In the genomic region with DNA sequence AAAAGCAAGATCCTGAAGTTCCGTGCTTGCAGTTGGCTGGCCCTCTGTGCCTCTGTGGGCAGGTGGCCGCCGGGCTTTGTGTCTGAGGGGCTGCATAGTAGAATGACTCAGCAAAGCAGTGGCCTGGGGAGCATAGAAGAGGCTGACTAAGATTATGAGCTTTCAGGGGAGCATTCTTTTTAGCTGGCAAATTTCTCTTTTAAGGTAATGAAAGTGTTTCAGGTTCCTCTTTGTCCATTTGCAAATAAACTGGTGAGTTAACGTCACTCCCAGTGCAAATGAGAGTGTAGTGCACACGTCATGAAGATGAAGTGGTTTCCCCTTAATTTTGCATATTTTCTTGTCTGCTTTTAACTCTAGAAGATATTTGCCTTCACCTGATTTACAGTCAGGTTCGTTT, we compare ENCODE assay signal across 11 cellular contexts.
A peak's percentile ranks its signal among the peaks of the same experiment; 100 is the strongest.
DNase-seq lines count a peak whose midpoint lies in the region; ATAC-seq and TF ChIP-seq lines count a peak whose summit lies in the region.
"Had no signal": no experiment of that assay in that cellular context is flagged by ENCODE, and none has a peak within 500 bp of the region (broad histone marks: within the 10 kb centered on the region; RNA-seq: fewer than 3 reads in every experiment).

No MANE protein-coding gene starts in this region.

- no peak overlapping the region for H3K4me3 ChIP-seq in NT2/D1 (ENCODE audit: insufficient read length, low read depth)
- H3K4me3 ChIP-seq: HAP-1, left lung had no signal

- ATAC-seq in GM19324 (IDR thresholded peaks at IDR 0.05; ENCODE audit: low FRiP score, unreplicated experiment) (peak; percentile 90), HG02938 (IDR thresholded peaks at IDR 0.05; ENCODE audit: unreplicated experiment) (peak; percentile 86), Right ventricle myocardium inferior (no peak)
- ATAC-seq: left lung; stimulated activated effector memory CD8-positive, alpha-beta T cell treated with anti-CD3 and anti-CD28 coated beads, Interleukin-12 subunit alpha, Interleukin-12 subunit beta, amount 100 ng/mL, for 72 hours had no signal

- DNase-seq in NT2/D1 (ENCODE audit: low read depth, low spot score), result peak; percentile 42
- DNase-seq in neural crest cell (ENCODE audit: low read depth, low spot score), result no peak
- no peak for DNase-seq in Right ventricle myocardium inferior (ENCODE audit: missing footprints)
- DNase-seq in posterior vena cava (ENCODE audit: low spot score), result no peak
- no peak for DNase-seq in NCI-H345 (lab: John Stamatoyannopoulos, UW)
- DNase-seq in activated naive CD4-positive, alpha-beta T cell treated with Interleukin-2 at 50 U/mL for 16 hours, result no peak
- DNase-seq: left lung had no signal

- H3K27me3 ChIP-seq in NT2/D1 (ENCODE audit: insufficient read depth, insufficient read length), result no peaks in the 10 kb centered on the region
- H3K27me3 ChIP-seq: left lung had no signal

- no peaks in the 10 kb centered on the region for H3K27me3 Mint-ChIP-seq in neural crest cell (ENCODE audit: low read depth)

- no peak overlapping the region for H3K4me3 Mint-ChIP-seq in neural crest cell
- H3K4me3 Mint-ChIP-seq: stimulated activated effector memory CD8-positive, alpha-beta T cell treated with anti-CD3 and anti-CD28 coated beads, Interleukin-12 subunit alpha, Interleukin-12 subunit beta, amount 100 ng/mL, for 72 hours had no signal

- H3K9me3 Mint-ChIP-seq in neural crest cell, result peaks cover 14% of the 10 kb centered on the region

- H3K9ac ChIP-seq in NT2/D1 (ENCODE audit: insufficient read length, low read depth), result no peak overlapping the region

- H3K36me3 Mint-ChIP-seq in neural crest cell (ENCODE audit: low read depth), result peaks cover 21% of the 10 kb centered on the region
- H3K36me3 Mint-ChIP-seq: stimulated activated effector memory CD8-positive, alpha-beta T cell treated with anti-CD3 and anti-CD28 coated beads, Interleukin-12 subunit alpha, Interleukin-12 subunit beta, amount 100 ng/mL, for 72 hours had no signal

- intact Hi-C loops in Right ventricle myocardium inferior (cut with DNase I) (no loop called here), posterior vena cava (cut with DNase I) (no loop called here)

- no peaks in the 10 kb centered on the region for H3K4me1 ChIP-seq in NT2/D1 (ENCODE audit: insufficient read depth, insufficient read length)
- H3K4me1 ChIP-seq: HAP-1, left lung had no signal

- H3K4me1 Mint-ChIP-seq in neural crest cell, result peaks cover 20% of the 10 kb centered on the region

- peaks cover 23% of the 10 kb centered on the region for H3K9me3 ChIP-seq in NT2/D1 (ENCODE audit: insufficient read depth, low read length)
- H3K9me3 ChIP-seq: HAP-1 had no signal

- H3K27ac Mint-ChIP-seq in neural crest cell (ENCODE audit: unreplicated experiment), result peak overlapping the region; percentile 40
- H3K27ac Mint-ChIP-seq: stimulated activated effector memory CD8-positive, alpha-beta T cell treated with anti-CD3 and anti-CD28 coated beads, Interleukin-12 subunit alpha, Interleukin-12 subunit beta, amount 100 ng/mL, for 72 hours had no signal

- H3K36me3 ChIP-seq in NT2/D1 (ENCODE audit: insufficient read depth, insufficient read length, low read length), result no peaks in the 10 kb centered on the region
- H3K36me3 ChIP-seq: HAP-1 had no signal

- TF ChIP-seq CTCF in neural crest cell (conservative IDR thresholded peaks at IDR 0.05), result no peak
